Comparison of ENCODE assay signal across 12 cellular contexts in genomic region chr5:171633776-171634470, GRCh38.
DNase-seq lines count a peak whose midpoint lies in the region; ATAC-seq and TF ChIP-seq lines count a peak whose summit lies in the region.
"Had no signal": no experiment of that assay in that cellular context is flagged by ENCODE, and none has a peak within 500 bp of the region (broad histone marks: within the 10 kb centered on the region; RNA-seq: fewer than 3 reads in every experiment).

No MANE protein-coding gene starts in this region.

- H4K20me1 ChIP-seq in DOHH2 (ENCODE audit: control insufficient read depth, insufficient read depth, low read depth, low read length) (no peaks in the 10 kb centered on the region), Loucy (ENCODE audit: insufficient read depth, low read length, poor library complexity, severe bottlenecking) (no peaks in the 10 kb centered on the region)

- no peaks in the 10 kb centered on the region for H3K36me3 ChIP-seq in DOHH2 (ENCODE audit: control insufficient read depth, low read length)
- H3K36me3 ChIP-seq in Loucy (ENCODE audit: insufficient read depth, low read length): no peaks in the 10 kb centered on the region

- H3K27ac ChIP-seq in DOHH2 (ENCODE audit: low read depth, low read length) (no peak overlapping the region), foreskin keratinocyte (no peak overlapping the region)
- H3K27ac ChIP-seq: VCaP had no signal

- H3K27me3 ChIP-seq in DOHH2 (ENCODE audit: control insufficient read depth, low read length) (no peaks in the 10 kb centered on the region; the same call in 1 of the 2 replicates), Loucy (ENCODE audit: insufficient read depth, low read length, poor library complexity, severe bottlenecking) (no peaks in the 10 kb centered on the region), foreskin keratinocyte (peaks cover 26% of the 10 kb centered on the region)

- H3K4me3 ChIP-seq in DOHH2 (ENCODE audit: low read length): no peak overlapping the region
- H3K4me3 ChIP-seq in Loucy (ENCODE audit: low read length, poor library complexity, severe bottlenecking): no peak overlapping the region

- DNase-seq in germinal center (ENCODE audit: low spot score) (peak; percentile 39), foreskin keratinocyte (no peak), NCI-H524 (lab: John Stamatoyannopoulos, UW) (no peak), NCI-H1105 treated with DMSO at 0.1 percent for 48 hours (lab: John Stamatoyannopoulos, UW) (no peak)
- DNase-seq in effector CD4-positive, alpha-beta T cell: no peak
- DNase-seq: activated naive CD4-positive, alpha-beta T cell treated with Interleukin-2 at 50 U/mL for 16 hours; HFFc6; natural killer cell had no signal

- H2AFZ ChIP-seq in Loucy (ENCODE audit: low read length): peak overlapping the region; percentile 65

- H3K79me2 ChIP-seq in DOHH2 (ENCODE audit: control insufficient read depth, low read length) (no peaks in the 10 kb centered on the region), Loucy (ENCODE audit: insufficient read depth, low read length) (no peaks in the 10 kb centered on the region)

- ATAC-seq in GM21529 (IDR thresholded peaks at IDR 0.05; ENCODE audit: unreplicated experiment): peak; percentile 77
- ATAC-seq in foreskin keratinocyte: no peak
- ATAC-seq: natural killer cell had no signal

- peaks cover 15% of the 10 kb centered on the region for H3K4me1 ChIP-seq in DOHH2 (ENCODE audit: control insufficient read depth, low read length)
- peaks cover 15% of the 10 kb centered on the region for H3K4me1 ChIP-seq in Loucy (ENCODE audit: insufficient read depth, low read length, poor library complexity, severe bottlenecking)
- H3K4me1 ChIP-seq in foreskin keratinocyte: no peaks in the 10 kb centered on the region

- no peak overlapping the region for H3K9ac ChIP-seq in Loucy (ENCODE audit: low read depth, low read length, poor library complexity, severe bottlenecking)

- TF ChIP-seq CTCF in DOHH2 (IDR thresholded peaks at IDR 0.05; ENCODE audit: low read depth, low read length, poor library complexity, severe bottlenecking) (no peak), Loucy (conservative IDR thresholded peaks at IDR 0.05; ENCODE audit: low read length) (no peak), foreskin keratinocyte (conservative IDR thresholded peaks at IDR 0.05) (no peak)

- H3K9me2 ChIP-seq in DOHH2 (replicated peaks; ENCODE audit: control insufficient read depth, low read length): no peaks in the 10 kb centered on the region
- H3K9me2 ChIP-seq in Loucy (replicated peaks; ENCODE audit: low read depth, low read length): no peaks in the 10 kb centered on the region

- no peaks in the 10 kb centered on the region for H3K9me3 ChIP-seq in DOHH2 (ENCODE audit: control insufficient read depth, insufficient read depth, low read length)
- no peaks in the 10 kb centered on the region for H3K9me3 ChIP-seq in Loucy (ENCODE audit: insufficient read depth, low read depth, low read length)

- H3F3A ChIP-seq in DOHH2 (ENCODE audit: control insufficient read depth, insufficient read depth): no peaks in the 10 kb centered on the region
- H3F3A ChIP-seq in Loucy (ENCODE audit: low read depth): no peaks in the 10 kb centered on the region

- H3K4me2 ChIP-seq in DOHH2 (ENCODE audit: low read length) (peak overlapping the region; percentile 42), Loucy (ENCODE audit: low read depth, low read length, poor library complexity, severe bottlenecking) (no peak overlapping the region)
